In the genomic region with DNA sequence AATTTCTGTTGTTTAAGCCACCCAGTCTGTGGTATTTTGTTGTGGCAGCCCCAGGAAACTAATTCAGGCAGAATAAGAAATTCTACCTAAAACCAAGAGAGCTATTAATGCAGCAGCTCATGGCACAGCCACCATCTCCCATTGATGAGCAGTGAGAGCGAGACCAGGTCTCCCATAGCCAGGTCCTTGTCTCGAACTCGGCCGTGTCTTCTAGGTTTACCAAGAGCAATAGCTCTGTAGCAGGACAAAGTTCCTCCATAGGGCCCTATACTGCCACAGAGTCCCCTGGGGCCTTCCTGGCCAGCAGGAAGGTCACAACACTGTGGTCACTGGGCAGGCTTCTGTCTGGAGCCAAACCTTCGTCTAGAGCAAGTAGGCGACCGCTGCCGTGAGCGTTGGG, we compare ENCODE assay signal across 25 cellular contexts. TPM values are rescaled to one million over a fixed set of nuclear protein-coding genes. Genes with fewer than 3 reads are reported as not detected.
DNase-seq lines count a peak whose midpoint lies in the region; ATAC-seq, FAIRE-seq and TF ChIP-seq lines count a peak whose summit lies in the region.
"Had no signal": no experiment of that assay in that cellular context is flagged by ENCODE, and none has a peak within 500 bp of the region (broad histone marks: within the 10 kb centered on the region; RNA-seq: fewer than 3 reads in every experiment).

No MANE protein-coding gene starts in this region.

- H3K27me3 Mint-ChIP-seq in activated CD8-positive, alpha-beta memory T cell treated with anti-CD3 and anti-CD28 coated beads, Interleukin-2, amount 10 ng/mL, durations not matched to agents 7 days and 5 days = peaks cover 8% of the 10 kb centered on the region
- H3K27me3 Mint-ChIP-seq in natural killer cell (ENCODE audit: low read depth in 2 of 2) = no peaks in the 10 kb centered on the region
- H3K27me3 Mint-ChIP-seq: CD8-positive, alpha-beta memory T cell had no signal

- no peak overlapping the region for H2AFZ ChIP-seq in HepG2 (ENCODE audit: low read length)

- TF ChIP-seq POLR2A in HepG2 (IDR thresholded peaks at IDR 0.05; ENCODE audit: insufficient read depth in 1 of 2, low read depth in 2 of 2, low read length in 2 of 2) = no peak
- TF ChIP-seq POLR2A in right lobe of liver (IDR thresholded peaks at IDR 0.05) = no peak

- no peaks in the 10 kb centered on the region for H3K36me3 Mint-ChIP-seq in activated CD8-positive, alpha-beta memory T cell treated with anti-CD3 and anti-CD28 coated beads, Interleukin-2, amount 10 ng/mL, durations not matched to agents 7 days and 5 days
- H3K36me3 Mint-ChIP-seq in natural killer cell = no peaks in the 10 kb centered on the region
- H3K36me3 Mint-ChIP-seq: CD14-positive monocyte had no signal

- peaks cover 29% of the 10 kb centered on the region for H4K20me1 ChIP-seq in HepG2 (ENCODE audit: insufficient read depth, low read length)

- no peak for ATAC-seq in activated CD8-positive, alpha-beta memory T cell treated with anti-CD3 and anti-CD28 coated beads, Interleukin-2, amount 10 ng/mL, durations not matched to agents 7 days and 5 days
- ATAC-seq in HepG2 (no peak; the same call in 2 of the 3 replicates), right lobe of liver (no peak), natural killer cell (no peak), HG03139 (IDR thresholded peaks at IDR 0.05; ENCODE audit: unreplicated experiment) (no peak)
- ATAC-seq: Panc1 had no signal

- no peak for TF ChIP-seq CTCF in HepG2 (CRISPR knock-in tag; IDR thresholded peaks at IDR 0.05)
- no peak for TF ChIP-seq CTCF in right lobe of liver (IDR thresholded peaks at IDR 0.05)
- no peak for TF ChIP-seq CTCF in natural killer cell (IDR thresholded peaks at IDR 0.05)

- H3K27ac Mint-ChIP-seq in activated CD8-positive, alpha-beta memory T cell treated with anti-CD3 and anti-CD28 coated beads, Interleukin-2, amount 10 ng/mL, durations not matched to agents 7 days and 5 days = no peak overlapping the region
- H3K27ac Mint-ChIP-seq in natural killer cell = no peak overlapping the region
- H3K27ac Mint-ChIP-seq: CD14-positive monocyte; CD8-positive, alpha-beta memory T cell had no signal

- intact Hi-C loops in HepG2 (cut with micrococcal nuclease; ENCODE audit: unreplicated experiment) = no loop called here
- intact Hi-C loops in right lobe of liver (cut with DNase I) = no loop called here
- intact Hi-C loops in natural killer cell (cut with micrococcal nuclease) = no loop called here

- H3K27me3 ChIP-seq in HepG2 (ENCODE audit: control insufficient read depth in 1 of 2, insufficient read depth in 2 of 2, low read length in 2 of 2) (no peaks in the 10 kb centered on the region), right lobe of liver (no peaks in the 10 kb centered on the region)
- H3K27me3 ChIP-seq: BE2C had no signal

- H3K36me3 ChIP-seq in HepG2 (replicated peaks in 1 of 2; ENCODE audit: control insufficient read depth in 1 of 2, insufficient read depth in 2 of 2, low read length in 2 of 2) = peaks cover 17 to 64% of the 10 kb centered on the region in 2 experiments
- H3K36me3 ChIP-seq in right lobe of liver = no peaks in the 10 kb centered on the region
- H3K36me3 ChIP-seq: BE2C had no signal

- no TSS peak for BruUV-seq in HepG2 (replicated peaks; lab: Mats Ljungman, UMichigan)

- H3K4me3 Mint-ChIP-seq in activated CD8-positive, alpha-beta memory T cell treated with anti-CD3 and anti-CD28 coated beads, Interleukin-2, amount 10 ng/mL, durations not matched to agents 7 days and 5 days = no peak overlapping the region
- H3K4me3 Mint-ChIP-seq in natural killer cell = no peak overlapping the region
- H3K4me3 Mint-ChIP-seq: CD14-positive monocyte; CD8-positive, alpha-beta memory T cell had no signal

- in situ Hi-C loops in HepG2 (cut with HindIII; ENCODE audit: extremely low pct_ligation_motif_present, low pct_unique_long_range_greater_than_20kb) = no loop called here

- CTCF ChIA-PET in activated CD8-positive, alpha-beta memory T cell treated with anti-CD3 and anti-CD28 coated beads, Interleukin-2, amount 10 ng/mL, durations not matched to agents 7 days and 5 days (lab: Charles Lee) = no interaction called here
- CTCF ChIA-PET in HepG2 (lab: Yijun Ruan, JAX; ENCODE audit: low intra/inter-chr PET ratio, low total read pairs) = no interaction called here

- POLR2A ChIA-PET in HepG2 (lab: Yijun Ruan, JAX) = no interaction called here

- H3K4me2 ChIP-seq in HepG2 (ENCODE audit: low read depth, low read length) = no peak overlapping the region

- TF ChIP-seq EP300 in HepG2 (IDR thresholded peaks at IDR 0.05; ENCODE audit: low read depth in 2 of 2, low read length in 2 of 2) (no peak), HepG2 (CRISPR knock-in tag; IDR thresholded peaks at IDR 0.05; ENCODE audit: borderline replicate concordance) (no peak)

- peaks cover 89% of the 10 kb centered on the region for H3K79me2 ChIP-seq in HepG2 (ENCODE audit: insufficient read depth, low read length)

- no peak overlapping the region for H3K9ac ChIP-seq in HepG2 (ENCODE audit: insufficient read depth, low read depth, low read length)

- no peak for TF ChIP-seq RAD21 in HepG2 (CRISPR knock-in tag; IDR thresholded peaks at IDR 0.05)

- H3K9me3 Mint-ChIP-seq in activated CD8-positive, alpha-beta memory T cell treated with anti-CD3 and anti-CD28 coated beads, Interleukin-2, amount 10 ng/mL, durations not matched to agents 7 days and 5 days (ENCODE audit: low read depth) = no peaks in the 10 kb centered on the region
- no peaks in the 10 kb centered on the region for H3K9me3 Mint-ChIP-seq in natural killer cell
- H3K9me3 Mint-ChIP-seq: CD14-positive monocyte; CD8-positive, alpha-beta memory T cell had no signal

- H3K4me1 ChIP-seq in HepG2 (ENCODE audit: insufficient read depth, low read length) (peaks cover 20% of the 10 kb centered on the region), right lobe of liver (peaks cover 0 to 10% (median 0%) of the 10 kb centered on the region in 4 donors)
- H3K4me1 ChIP-seq: BE2C had no signal

- no peaks in the 10 kb centered on the region for H3K9me3 ChIP-seq in HepG2 (ENCODE audit: low read length)
- H3K9me3 ChIP-seq in right lobe of liver = no peaks in the 10 kb centered on the region
- H3K9me3 ChIP-seq: BE2C had no signal

- H3K4me1 Mint-ChIP-seq in activated CD8-positive, alpha-beta memory T cell treated with anti-CD3 and anti-CD28 coated beads, Interleukin-2, amount 10 ng/mL, durations not matched to agents 7 days and 5 days = no peaks in the 10 kb centered on the region
- peaks cover 5 to 9% of the 10 kb centered on the region in 2 donors for H3K4me1 Mint-ChIP-seq in natural killer cell
- H3K4me1 Mint-ChIP-seq: CD8-positive, alpha-beta memory T cell had no signal

- peak; percentile 11 for DNase-seq in activated CD8-positive, alpha-beta memory T cell treated with anti-CD3 and anti-CD28 coated beads, Interleukin-2, amount 10 ng/mL, durations not matched to agents 7 days and 5 days
- no peak for DNase-seq in activated CD8-positive, alpha-beta memory T cell treated with anti-CD3 and anti-CD28 coated beads, Interleukin-2, amount 50 U/mL, for 48 hours
- DNase-seq in HepG2 (ENCODE audit: low spot score) = no peak
- no peak for DNase-seq in right lobe of liver
- DNase-seq in mesenteric fat pad (ENCODE audit: low spot score) = peak; percentile 71
- DNase-seq in natural killer cell = no peak
- DNase-seq in NCI-H526 treated with DMSO at 0.1 percent for 48 hours (lab: John Stamatoyannopoulos, UW) = no peak
- DNase-seq: BE2C; Calu3; CD8-positive, alpha-beta memory T cell; DMS79 treated with DMSO at 0.1 percent for 48 hours; GF-D8; Karpas-422; NCI-H1092; NCI-H1417 treated with DMSO at 0.1 percent for 48 hours; NCI-H1694 treated with DMSO at 0.1 percent for 48 hours; NCI-H2081; NCI-H2227 treated with DMSO at 0.1 percent for 48 hours; NCI-H69 had no signal

- no peak overlapping the region for H3K27ac ChIP-seq in HepG2 (ENCODE audit: extremely low read length, insufficient read depth, low read length)
- H3K27ac ChIP-seq in right lobe of liver = no peak overlapping the region
- H3K27ac ChIP-seq: 22Rv1 had no signal

- H3K4me3 ChIP-seq in HepG2 (replicated peaks in 1 of 3; ENCODE audit: insufficient read depth in 1 of 3, low read depth in 2 of 3, low read length in 3 of 3) (no peak overlapping the region), right lobe of liver (no peak overlapping the region)

- 91% methylated on average over 6 of the region's 9 CpGs for WGBS in HepG2 (ENCODE audit: low lambda C conversion rate)
- WGBS in right lobe of liver (ENCODE audit: insufficient coverage, low coverage, low lambda C conversion rate, missing lambda C conversion rate) = 97% methylated on average over 4 of the region's 9 CpGs

- no peak for FAIRE-seq in HepG2 (lab: Jason Lieb, UNC)
- FAIRE-seq: GM12892, H54 had no signal

RNA-seq across cellular contexts. Expression of a gene that starts 34.5 kb away (rescaled TPM):
- 10 to 100 TPM; 16.9 to 17.6 TPM for total RNA-seq in activated CD8-positive, alpha-beta memory T cell treated with anti-CD3 and anti-CD28 coated beads, Interleukin-2, amount 10 ng/mL, durations not matched to agents 7 days and 5 days
- total RNA-seq in HepG2 (2016; rRNA removed; fragmentation: Illumina TruSeq; extraction: Trizol) (110 and 135 TPM in 2 replicates), right lobe of liver (100 to 1,000 TPM in 1 of 6 experiments, 10 to 100 TPM in 5; 62.0 to 129 (median 81.7) TPM), mesenteric fat pad (105 TPM), natural killer cell (1 to 10 TPM; 6.8 to 10.0 (median 9.6) TPM)
- total RNA-seq in HepG2 (2016; cell fraction: cytosol; rRNA removed; fragmentation: Illumina TruSeq; extraction: Trizol; ENCODE audit: low read depth) = 19.7 and 22.7 TPM in 2 replicates
- total RNA-seq in HepG2 (2016; cell fraction: insoluble cytoplasmic fraction; rRNA removed; fragmentation: Illumina TruSeq; extraction: Trizol) = 109 and 122 TPM in 2 replicates
- total RNA-seq in HepG2 (2016; cell fraction: membrane; rRNA removed; fragmentation: Illumina TruSeq; extraction: Trizol) = 29.6 and 31.5 TPM in 2 replicates
- total RNA-seq in HepG2 (2016; cell fraction: nucleus; rRNA removed; fragmentation: Illumina TruSeq; extraction: Trizol) = 104 and 120 TPM in 2 replicates
- 109 and 112 TPM in 2 replicates for polyA plus RNA-seq in HepG2 (2011; rRNA removed)
- 71.5 and 85.0 TPM in 2 replicates for polyA plus RNA-seq in HepG2 (2011; cell fraction: cytosol; rRNA removed)
- polyA plus RNA-seq in HepG2 (2011; cell fraction: nucleus; rRNA removed) = 238 and 261 TPM in 2 replicates
- polyA plus RNA-seq in HepG2 (2012) = 110 and 201 TPM in 2 replicates
- 3.9 and 4.9 TPM in 2 replicates for polyA plus RNA-seq in HepG2 (2016; cell fraction: cytosol; fragmentation: Illumina TruSeq; extraction: Trizol; ENCODE audit: low read depth)
- polyA plus RNA-seq in HepG2 (2016; cell fraction: insoluble cytoplasmic fraction; fragmentation: Illumina TruSeq; extraction: Trizol; ENCODE audit: low read depth) = 110 and 122 TPM in 2 replicates
- 11.6 and 12.9 TPM in 2 replicates for polyA plus RNA-seq in HepG2 (2016; cell fraction: membrane; fragmentation: Illumina TruSeq; extraction: Trizol; ENCODE audit: low read depth)
- 155 and 164 TPM in 2 replicates for polyA plus RNA-seq in HepG2 (2016; cell fraction: nucleus; fragmentation: Illumina TruSeq; extraction: Trizol; ENCODE audit: insufficient read depth, low read depth)
- 13.0 and 80.7 TPM in 2 replicates for polyA minus RNA-seq in HepG2 (2011; rRNA and poly(A)+ RNA removed; ENCODE audit: low replicate concordance)
- polyA minus RNA-seq in HepG2 (2011; cell fraction: cytosol; rRNA and poly(A)+ RNA removed) = 99.2 and 104 TPM in 2 replicates
- polyA minus RNA-seq in HepG2 (2011; cell fraction: nucleus; rRNA and poly(A)+ RNA removed) = 157 and 183 TPM in 2 replicates

Comparison
In these comparisons a context has a peak if more than half of its experiments do, and no peak if none do; other contexts are left out.
1. DNase-seq: peak in activated CD8-positive, alpha-beta memory T cell treated with anti-CD3 and anti-CD28 coated beads, Interleukin-2, amount 10 ng/mL, durations not matched to agents 7 days and 5 days (single experiment) and mesenteric fat pad (single experiment); none in activated CD8-positive, alpha-beta memory T cell treated with anti-CD3 and anti-CD28 coated beads, Interleukin-2, amount 50 U/mL, for 48 hours (single experiment), HepG2 (single experiment), right lobe of liver (0 of 3), natural killer cell (single experiment) and NCI-H526 treated with DMSO at 0.1 percent for 48 hours (single experiment).